In genomic region chr10:133211959-133212852, GRCh38 we compare ENCODE assay signal across 1 cellular context.
TF ChIP-seq lines count a peak whose summit lies in the region.

No MANE protein-coding gene starts in this region.

TF ChIP-seq in H1, 55 proteins besides CTCF, POLR2A, EP300 and RAD21:
- TF ChIP-seq MAX (IDR thresholded peaks at IDR 0.05) = no peak
- TF ChIP-seq SP1 (IDR thresholded peaks at IDR 0.05; ENCODE audit: low read depth, low read length) = no peak
- TF ChIP-seq EGR1 (IDR thresholded peaks at IDR 0.05; ENCODE audit: borderline replicate concordance, low read depth, low read length) = no peak
- TF ChIP-seq, protein P1, sequence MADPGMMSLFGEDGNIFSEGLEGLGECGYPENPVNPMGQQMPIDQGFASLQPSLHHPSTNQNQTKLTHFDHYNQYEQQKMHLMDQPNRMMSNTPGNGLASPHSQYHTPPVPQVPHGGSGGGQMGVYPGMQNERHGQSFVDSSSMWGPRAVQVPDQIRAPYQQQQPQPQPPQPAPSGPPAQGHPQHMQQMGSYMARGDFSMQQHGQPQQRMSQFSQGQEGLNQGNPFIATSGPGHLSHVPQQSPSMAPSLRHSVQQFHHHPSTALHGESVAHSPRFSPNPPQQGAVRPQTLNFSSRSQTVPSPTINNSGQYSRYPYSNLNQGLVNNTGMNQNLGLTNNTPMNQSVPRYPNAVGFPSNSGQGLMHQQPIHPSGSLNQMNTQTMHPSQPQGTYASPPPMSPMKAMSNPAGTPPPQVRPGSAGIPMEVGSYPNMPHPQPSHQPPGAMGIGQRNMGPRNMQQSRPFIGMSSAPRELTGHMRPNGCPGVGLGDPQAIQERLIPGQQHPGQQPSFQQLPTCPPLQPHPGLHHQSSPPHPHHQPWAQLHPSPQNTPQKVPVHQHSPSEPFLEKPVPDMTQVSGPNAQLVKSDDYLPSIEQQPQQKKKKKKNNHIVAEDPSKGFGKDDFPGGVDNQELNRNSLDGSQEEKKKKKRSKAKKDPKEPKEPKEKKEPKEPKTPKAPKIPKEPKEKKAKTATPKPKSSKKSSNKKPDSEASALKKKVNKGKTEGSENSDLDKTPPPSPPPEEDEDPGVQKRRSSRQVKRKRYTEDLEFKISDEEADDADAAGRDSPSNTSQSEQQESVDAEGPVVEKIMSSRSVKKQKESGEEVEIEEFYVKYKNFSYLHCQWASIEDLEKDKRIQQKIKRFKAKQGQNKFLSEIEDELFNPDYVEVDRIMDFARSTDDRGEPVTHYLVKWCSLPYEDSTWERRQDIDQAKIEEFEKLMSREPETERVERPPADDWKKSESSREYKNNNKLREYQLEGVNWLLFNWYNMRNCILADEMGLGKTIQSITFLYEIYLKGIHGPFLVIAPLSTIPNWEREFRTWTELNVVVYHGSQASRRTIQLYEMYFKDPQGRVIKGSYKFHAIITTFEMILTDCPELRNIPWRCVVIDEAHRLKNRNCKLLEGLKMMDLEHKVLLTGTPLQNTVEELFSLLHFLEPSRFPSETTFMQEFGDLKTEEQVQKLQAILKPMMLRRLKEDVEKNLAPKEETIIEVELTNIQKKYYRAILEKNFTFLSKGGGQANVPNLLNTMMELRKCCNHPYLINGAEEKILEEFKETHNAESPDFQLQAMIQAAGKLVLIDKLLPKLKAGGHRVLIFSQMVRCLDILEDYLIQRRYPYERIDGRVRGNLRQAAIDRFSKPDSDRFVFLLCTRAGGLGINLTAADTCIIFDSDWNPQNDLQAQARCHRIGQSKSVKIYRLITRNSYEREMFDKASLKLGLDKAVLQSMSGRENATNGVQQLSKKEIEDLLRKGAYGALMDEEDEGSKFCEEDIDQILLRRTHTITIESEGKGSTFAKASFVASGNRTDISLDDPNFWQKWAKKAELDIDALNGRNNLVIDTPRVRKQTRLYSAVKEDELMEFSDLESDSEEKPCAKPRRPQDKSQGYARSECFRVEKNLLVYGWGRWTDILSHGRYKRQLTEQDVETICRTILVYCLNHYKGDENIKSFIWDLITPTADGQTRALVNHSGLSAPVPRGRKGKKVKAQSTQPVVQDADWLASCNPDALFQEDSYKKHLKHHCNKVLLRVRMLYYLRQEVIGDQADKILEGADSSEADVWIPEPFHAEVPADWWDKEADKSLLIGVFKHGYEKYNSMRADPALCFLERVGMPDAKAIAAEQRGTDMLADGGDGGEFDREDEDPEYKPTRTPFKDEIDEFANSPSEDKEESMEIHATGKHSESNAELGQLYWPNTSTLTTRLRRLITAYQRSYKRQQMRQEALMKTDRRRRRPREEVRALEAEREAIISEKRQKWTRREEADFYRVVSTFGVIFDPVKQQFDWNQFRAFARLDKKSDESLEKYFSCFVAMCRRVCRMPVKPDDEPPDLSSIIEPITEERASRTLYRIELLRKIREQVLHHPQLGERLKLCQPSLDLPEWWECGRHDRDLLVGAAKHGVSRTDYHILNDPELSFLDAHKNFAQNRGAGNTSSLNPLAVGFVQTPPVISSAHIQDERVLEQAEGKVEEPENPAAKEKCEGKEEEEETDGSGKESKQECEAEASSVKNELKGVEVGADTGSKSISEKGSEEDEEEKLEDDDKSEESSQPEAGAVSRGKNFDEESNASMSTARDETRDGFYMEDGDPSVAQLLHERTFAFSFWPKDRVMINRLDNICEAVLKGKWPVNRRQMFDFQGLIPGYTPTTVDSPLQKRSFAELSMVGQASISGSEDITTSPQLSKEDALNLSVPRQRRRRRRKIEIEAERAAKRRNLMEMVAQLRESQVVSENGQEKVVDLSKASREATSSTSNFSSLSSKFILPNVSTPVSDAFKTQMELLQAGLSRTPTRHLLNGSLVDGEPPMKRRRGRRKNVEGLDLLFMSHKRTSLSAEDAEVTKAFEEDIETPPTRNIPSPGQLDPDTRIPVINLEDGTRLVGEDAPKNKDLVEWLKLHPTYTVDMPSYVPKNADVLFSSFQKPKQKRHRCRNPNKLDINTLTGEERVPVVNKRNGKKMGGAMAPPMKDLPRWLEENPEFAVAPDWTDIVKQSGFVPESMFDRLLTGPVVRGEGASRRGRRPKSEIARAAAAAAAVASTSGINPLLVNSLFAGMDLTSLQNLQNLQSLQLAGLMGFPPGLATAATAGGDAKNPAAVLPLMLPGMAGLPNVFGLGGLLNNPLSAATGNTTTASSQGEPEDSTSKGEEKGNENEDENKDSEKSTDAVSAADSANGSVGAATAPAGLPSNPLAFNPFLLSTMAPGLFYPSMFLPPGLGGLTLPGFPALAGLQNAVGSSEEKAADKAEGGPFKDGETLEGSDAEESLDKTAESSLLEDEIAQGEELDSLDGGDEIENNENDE (IDR thresholded peaks at IDR 0.05; ENCODE audit: insufficient replicate concordance, low read length) = no peak
- no peak for TF ChIP-seq GABPA (IDR thresholded peaks at IDR 0.05; ENCODE audit: borderline replicate concordance, insufficient read depth, low read length)
- no peak for TF ChIP-seq TAF1 (IDR thresholded peaks at IDR 0.05; ENCODE audit: low read depth, low read length)
- TF ChIP-seq RFX5 (IDR thresholded peaks at IDR 0.05; ENCODE audit: borderline replicate concordance, low read depth, low read length) = no peak
- no peak for TF ChIP-seq RBBP5 (IDR thresholded peaks at IDR 0.05; ENCODE audit: borderline replicate concordance, low read depth, low read length)
- TF ChIP-seq RNF2 (IDR thresholded peaks at IDR 0.05; ENCODE audit: borderline replicate concordance, low read depth, low read length, missing control alignments, poor library complexity, severe bottlenecking) = no peak
- no peak for TF ChIP-seq BCL11A (IDR thresholded peaks at IDR 0.05; ENCODE audit: low read depth in 2 of 2, low read length in 2 of 2)
- no peak for TF ChIP-seq YY1 (IDR thresholded peaks at IDR 0.05; ENCODE audit: low read depth, low read length)
- no peak for TF ChIP-seq GTF2F1 (IDR thresholded peaks at IDR 0.05; ENCODE audit: borderline replicate concordance, low read depth, low read length)
- no peak for TF ChIP-seq SAP30 (IDR thresholded peaks at IDR 0.05; ENCODE audit: insufficient read depth, insufficient replicate concordance, low read length)
- TF ChIP-seq E2F6 (IDR thresholded peaks at IDR 0.05) = no peak
- TF ChIP-seq PHF8 (conservative IDR thresholded peaks at IDR 0.05; ENCODE audit: low read depth, low read length) = no peak
- TF ChIP-seq USF2 (IDR thresholded peaks at IDR 0.05; ENCODE audit: low read length) = no peak
- TF ChIP-seq JUN (IDR thresholded peaks at IDR 0.05; ENCODE audit: low read depth, low read length) = no peak
- no peak for TF ChIP-seq HDAC2 (IDR thresholded peaks at IDR 0.05; ENCODE audit: borderline replicate concordance in 1 of 2, low read depth in 2 of 2, low read length in 2 of 2)
- TF ChIP-seq ATF2 (IDR thresholded peaks at IDR 0.05; ENCODE audit: low read length) = no peak
- TF ChIP-seq CREB1 (IDR thresholded peaks at IDR 0.05) = no peak
